In the genomic region with DNA sequence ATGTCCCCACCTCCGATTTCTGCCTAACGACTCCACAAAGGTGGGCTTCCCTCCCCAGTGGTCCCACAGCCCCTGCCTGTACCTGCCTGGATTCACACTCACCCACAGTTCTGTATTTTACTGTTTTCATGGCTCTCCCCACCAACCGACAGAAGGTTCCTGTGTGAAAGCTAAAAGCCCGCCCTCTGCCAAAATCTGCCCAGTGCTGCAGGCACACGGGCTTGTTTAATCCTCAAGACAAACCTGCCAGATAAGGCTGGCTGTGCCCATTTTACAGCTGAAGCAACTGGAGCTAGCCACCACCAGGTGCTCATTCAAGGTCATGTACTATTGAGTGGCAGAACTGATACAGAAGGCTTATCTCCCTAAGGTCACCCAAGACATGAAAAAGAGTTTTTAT, we compare ENCODE assay signal across 12 cellular contexts.
A peak's percentile ranks its signal among the peaks of the same experiment; 100 is the strongest.
DNase-seq lines count a peak whose midpoint lies in the region; ATAC-seq, FAIRE-seq and TF ChIP-seq lines count a peak whose summit lies in the region.
"Had no signal": no experiment of that assay in that cellular context is flagged by ENCODE, and none has a peak within 500 bp of the region (broad histone marks: within the 10 kb centered on the region; RNA-seq: fewer than 3 reads in every experiment).

No MANE protein-coding gene starts in this region.

- H3K27ac ChIP-seq in CD4-positive, alpha-beta T cell (ENCODE audit: low read depth, low read length), result no peak overlapping the region
- H3K27ac ChIP-seq: SJSA1 had no signal

- no peaks in the 10 kb centered on the region for H3K9me3 Mint-ChIP-seq in CD4-positive, alpha-beta T cell
- H3K9me3 Mint-ChIP-seq in dendritic cell treated with granulocyte-macrophage colony-stimulating factor and Interleukin-4, amounts not matched to agents 40 ng/mL and 50 ng/mL, for 4 days, result no peaks in the 10 kb centered on the region

- peaks cover 86% of the 10 kb centered on the region for H3K4me1 Mint-ChIP-seq in CD4-positive, alpha-beta T cell (ENCODE audit: low read depth)
- peaks cover 64% of the 10 kb centered on the region for H3K4me1 Mint-ChIP-seq in dendritic cell treated with granulocyte-macrophage colony-stimulating factor and Interleukin-4, amounts not matched to agents 40 ng/mL and 50 ng/mL, for 4 days (ENCODE audit: low read depth)

- peak; percentile 13 for ATAC-seq in CD4-positive, alpha-beta T cell (ENCODE audit: poor library complexity)
- ATAC-seq: activated CD4-positive, CD25-positive, alpha-beta regulatory T cell treated with anti-CD3 and anti-CD28 coated beads, Interleukin-2, amount 50 U/mL, for 24 hours had no signal

- POLR2A ChIA-PET in CD4-positive, alpha-beta T cell (lab: Charles Lee), result interaction anchor here (1.0 to 3.0 kb wide), 3 partner anchors 12 to 88 kb away, joined by 3 to 11 read pairs (median 4); no protein-coding TSS in a partner anchor

- CTCF ChIA-PET in CD4-positive, alpha-beta T cell (lab: Charles Lee), result no interaction called here

- H3K27me3 Mint-ChIP-seq in CD4-positive, alpha-beta T cell, result no peaks in the 10 kb centered on the region
- no peaks in the 10 kb centered on the region for H3K27me3 Mint-ChIP-seq in dendritic cell treated with granulocyte-macrophage colony-stimulating factor and Interleukin-4, amounts not matched to agents 40 ng/mL and 50 ng/mL, for 4 days

- H3K36me3 Mint-ChIP-seq in CD4-positive, alpha-beta T cell (ENCODE audit: low read depth), result no peaks in the 10 kb centered on the region
- no peaks in the 10 kb centered on the region for H3K36me3 Mint-ChIP-seq in dendritic cell treated with granulocyte-macrophage colony-stimulating factor and Interleukin-4, amounts not matched to agents 40 ng/mL and 50 ng/mL, for 4 days (ENCODE audit: low read depth)

- FAIRE-seq in GM18507 (lab: Jason Lieb, UNC), result peak; percentile 50

- TF ChIP-seq CTCF in CD4-positive, alpha-beta T cell (IDR thresholded peaks at IDR 0.05), result no peak

- intact Hi-C loops in CD4-positive, alpha-beta T cell (cut with DNase I, micrococcal nuclease), result loop anchor here in 1 of 2 experiments (10.0 kb wide), 3 partner anchors 49 to 229 kb away; no protein-coding TSS in a partner anchor
- intact Hi-C loops in dendritic cell treated with granulocyte-macrophage colony-stimulating factor and Interleukin-4, amounts not matched to agents 40 ng/mL and 50 ng/mL, for 4 days (cut with micrococcal nuclease), result no loop called here

- peak in 3 of 10 experiments; percentile 5 to 15 (median 8) for DNase-seq in CD4-positive, alpha-beta T cell
- no peak for DNase-seq in GM18507 (ENCODE audit: extremely low spot score, insufficient read length, low read depth)
- DNase-seq in activated CD4-positive, alpha-beta T cell treated with anti-CD3 and anti-CD28 coated beads for 48 hours, result peak; percentile 45
- no peak for DNase-seq in HT-29 (ENCODE audit: low spot score)
- DNase-seq in HUDEP-2 (lab: John Stamatoyannopoulos, UW; ENCODE audit: unreplicated experiment in 76 of 76), result no peak
- DNase-seq in iPS-NIHi11 (ENCODE audit: low spot score), result no peak
- DNase-seq in NCI-H2196 treated with DMSO at 0.1 percent for 48 hours (lab: John Stamatoyannopoulos, UW; ENCODE audit: unreplicated experiment), result no peak
- DNase-seq: Caco-2, erythroblast had no signal

- no peaks in the 10 kb centered on the region for H3K9me3 ChIP-seq in CD4-positive, alpha-beta T cell (ENCODE audit: control insufficient read depth, low read length)
- H3K9me3 ChIP-seq: Caco-2, SJSA1 had no signal

- H3K27ac Mint-ChIP-seq in CD4-positive, alpha-beta T cell, result peak overlapping the region; percentile 90
- H3K27ac Mint-ChIP-seq in dendritic cell treated with granulocyte-macrophage colony-stimulating factor and Interleukin-4, amounts not matched to agents 40 ng/mL and 50 ng/mL, for 4 days, result peak overlapping the region; percentile 37

- no peaks in the 10 kb centered on the region for H3K27me3 ChIP-seq in CD4-positive, alpha-beta T cell (ENCODE audit: control insufficient read depth, insufficient read depth, low read length)
- H3K27me3 ChIP-seq: SJSA1 had no signal

- H3K4me3 Mint-ChIP-seq in CD4-positive, alpha-beta T cell, result peak overlapping the region; percentile 65
- H3K4me3 Mint-ChIP-seq in dendritic cell treated with granulocyte-macrophage colony-stimulating factor and Interleukin-4, amounts not matched to agents 40 ng/mL and 50 ng/mL, for 4 days, result no peak overlapping the region
